38 cellular contexts compared by ENCODE assay signal in the genomic region with DNA sequence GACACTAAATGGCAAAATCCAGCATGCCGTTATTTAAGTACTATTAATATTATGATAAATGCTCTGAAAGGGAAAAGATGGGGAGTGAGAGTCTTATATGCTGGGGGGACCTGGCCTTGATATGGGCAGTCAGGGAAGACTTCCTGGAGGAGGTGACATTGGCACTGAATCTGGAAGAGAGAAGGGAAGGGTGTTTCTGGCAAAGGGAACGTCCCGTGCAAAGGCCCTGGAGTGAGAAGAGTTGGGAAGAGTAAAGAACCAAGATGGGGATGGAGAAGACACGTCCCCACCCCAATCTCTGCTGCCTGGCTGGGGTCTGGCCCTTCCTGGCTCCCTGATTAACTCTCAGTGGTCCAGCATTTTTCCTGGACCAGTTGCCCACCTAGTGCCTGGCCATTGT. TPM values are rescaled to one million over a fixed set of nuclear protein-coding genes. Genes with fewer than 3 reads are reported as not detected.
"Had no signal": no experiment of that assay in that cellular context is flagged by ENCODE, and none has a peak within 500 bp of the region (broad histone marks: within the 10 kb centered on the region; RNA-seq: fewer than 3 reads in every experiment).

No MANE protein-coding gene starts in this region.

- DNase-seq: activated CD4-positive, alpha-beta memory T cell treated with anti-CD3 and anti-CD28 coated beads for 36 hours; activated CD4-positive, alpha-beta T cell treated with anti-CD3 and anti-CD28 coated beads for 36 hours; activated CD4-positive, alpha-beta T cell treated with anti-CD3 and anti-CD28 coated beads, Interleukin-2, amount 10 ng/mL, durations not matched to agents 24 days and 14 days; activated CD4-positive, CD25-positive, alpha-beta regulatory T cell; activated CD4-positive, CD25-positive, alpha-beta regulatory T cell treated with anti-CD3 and anti-CD28 coated beads, Interleukin-2, amount 50 U/mL, for 72 hours; activated CD8-positive, alpha-beta memory T cell treated with anti-CD3 and anti-CD28 coated beads, Interleukin-2, amount 10 ng/mL, durations not matched to agents 7 days and 5 days; activated CD8-positive, alpha-beta memory T cell treated with anti-CD3 and anti-CD28 coated beads, Interleukin-2, amount 50 U/mL, for 4 hours; activated CD8-positive, alpha-beta T cell treated with anti-CD3 and anti-CD28 coated beads, Interleukin-2, amount 10 ng/mL, durations not matched to agents 7 days and 5 days; activated gamma-delta T cell; activated naive CD4-positive, alpha-beta T cell; activated naive CD4-positive, alpha-beta T cell treated with anti-CD3 and anti-CD28 coated beads, Interleukin-2, amount 10 ng/mL, durations not matched to agents 7 days and 5 days; activated naive CD8-positive, alpha-beta T cell treated with anti-CD3 and anti-CD28 coated beads, Interleukin-2, amount 10 ng/mL, durations not matched to agents 7 days and 5 days; activated T-cell treated with anti-CD3 and anti-CD28 coated beads, Interleukin-2, amount 50 U/mL, for 1 hour; activated T-cell treated with anti-CD3 and anti-CD28 coated beads, Interleukin-2, amount 50 U/mL, for 48 hours; central memory CD4-positive, alpha-beta T cell; cerebellar nuclear complex; colonic mucosa; effector CD8-positive, alpha-beta T cell; esophagus squamous epithelium; foreskin melanocyte; T-helper 2 cell had no signal

- H3K9me3 ChIP-seq: colonic mucosa had no signal

- ATAC-seq: activated CD4-positive, alpha-beta T cell treated with anti-CD3 and anti-CD28 coated beads for 36 hours; activated CD8-positive, alpha-beta memory T cell treated with anti-CD3 and anti-CD28 coated beads, Interleukin-2, amount 10 ng/mL, durations not matched to agents 7 days and 5 days; activated CD8-positive, alpha-beta T cell treated with anti-CD3 and anti-CD28 coated beads, Interleukin-2, amount 10 ng/mL, durations not matched to agents 7 days and 5 days; activated naive CD4-positive, alpha-beta T cell treated with anti-CD3 and anti-CD28 coated beads, Interleukin-2, amount 50 U/mL, for 72 hours; gastroesophageal sphincter had no signal

- H3K36me3 ChIP-seq: ascending aorta, breast epithelium, cardiac muscle cell, colonic mucosa, esophagus squamous epithelium, gastroesophageal sphincter had no signal

- H3K27me3 ChIP-seq: breast epithelium, cardiac muscle cell, colonic mucosa had no signal

- H3K4me3 Mint-ChIP-seq: activated CD4-positive, alpha-beta memory T cell treated with anti-CD3 and anti-CD28 coated beads for 36 hours; activated CD4-positive, alpha-beta T cell treated with anti-CD3 and anti-CD28 coated beads for 36 hours; activated CD4-positive, alpha-beta T cell treated with anti-CD3 and anti-CD28 coated beads, Interleukin-2, amount 10 ng/mL, durations not matched to agents 24 days and 14 days; activated CD8-positive, alpha-beta memory T cell treated with anti-CD3 and anti-CD28 coated beads, Interleukin-2, amount 10 ng/mL, durations not matched to agents 7 days and 5 days; activated CD8-positive, alpha-beta T cell treated with anti-CD3 and anti-CD28 coated beads, Interleukin-2, amount 10 ng/mL, durations not matched to agents 7 days and 5 days; activated naive CD4-positive, alpha-beta T cell treated with anti-CD3 and anti-CD28 coated beads, Interleukin-2, amount 10 ng/mL, durations not matched to agents 7 days and 5 days; activated naive CD8-positive, alpha-beta T cell treated with anti-CD3 and anti-CD28 coated beads, Interleukin-2, amount 10 ng/mL, durations not matched to agents 7 days and 5 days; activated T-helper 1 cell treated with anti-CD3 and anti-CD28 coated beads, Interleukin-12 subunit alpha, Interleukin-12 subunit beta, Interleukin-2, Interleukin-4 antibody, amounts not matched to agents 30 ng/mL and 10 ng/mL and 1 ng/mL, durations not matched to agents 14 hours and 24 hours and 36 hours had no signal

- H3K9me3 Mint-ChIP-seq: activated CD4-positive, alpha-beta T cell treated with anti-CD3 and anti-CD28 coated beads, Interleukin-2, amount 10 ng/mL, durations not matched to agents 24 days and 14 days; activated naive CD4-positive, alpha-beta T cell treated with anti-CD3 and anti-CD28 coated beads, Interleukin-2, amount 50 U/mL, for 72 hours had no signal

- FAIRE-seq: endometrium, endothelial cell of umbilical vein had no signal

- H3K27ac Mint-ChIP-seq: activated CD4-positive, alpha-beta memory T cell treated with anti-CD3 and anti-CD28 coated beads for 36 hours; activated CD4-positive, alpha-beta T cell treated with anti-CD3 and anti-CD28 coated beads for 36 hours; activated CD4-positive, alpha-beta T cell treated with anti-CD3 and anti-CD28 coated beads, Interleukin-2, amount 10 ng/mL, durations not matched to agents 24 days and 14 days; activated CD8-positive, alpha-beta memory T cell treated with anti-CD3 and anti-CD28 coated beads, Interleukin-2, amount 10 ng/mL, durations not matched to agents 7 days and 5 days; activated CD8-positive, alpha-beta T cell treated with anti-CD3 and anti-CD28 coated beads, Interleukin-2, amount 10 ng/mL, durations not matched to agents 7 days and 5 days; activated naive CD4-positive, alpha-beta T cell treated with anti-CD3 and anti-CD28 coated beads, Interleukin-2, amount 10 ng/mL, durations not matched to agents 7 days and 5 days; activated naive CD4-positive, alpha-beta T cell treated with anti-CD3 and anti-CD28 coated beads, Interleukin-2, amount 50 U/mL, for 72 hours; activated naive CD8-positive, alpha-beta T cell treated with anti-CD3 and anti-CD28 coated beads, Interleukin-2, amount 10 ng/mL, durations not matched to agents 7 days and 5 days; activated T-helper 1 cell treated with anti-CD3 and anti-CD28 coated beads, Interleukin-12 subunit alpha, Interleukin-12 subunit beta, Interleukin-2, Interleukin-4 antibody, amounts not matched to agents 30 ng/mL and 10 ng/mL and 1 ng/mL, durations not matched to agents 14 hours and 24 hours and 36 hours had no signal

- H3K27ac ChIP-seq: ascending aorta, breast epithelium, cardiac muscle cell, colonic mucosa, epithelial cell of prostate, esophagus squamous epithelium, gastroesophageal sphincter had no signal

- H3K4me1 Mint-ChIP-seq: activated CD4-positive, alpha-beta T cell treated with anti-CD3 and anti-CD28 coated beads for 36 hours had no signal

- H3K4me3 ChIP-seq: ascending aorta, breast epithelium, cardiac muscle cell, colonic mucosa, esophagus squamous epithelium, gastroesophageal sphincter had no signal

- H3K27me3 Mint-ChIP-seq: activated CD4-positive, alpha-beta memory T cell treated with anti-CD3 and anti-CD28 coated beads for 36 hours; activated CD4-positive, alpha-beta T cell treated with anti-CD3 and anti-CD28 coated beads for 36 hours had no signal

- H3K36me3 Mint-ChIP-seq: activated CD4-positive, alpha-beta memory T cell treated with anti-CD3 and anti-CD28 coated beads for 36 hours; activated CD8-positive, alpha-beta memory T cell treated with anti-CD3 and anti-CD28 coated beads, Interleukin-2, amount 10 ng/mL, durations not matched to agents 7 days and 5 days; activated naive CD8-positive, alpha-beta T cell treated with anti-CD3 and anti-CD28 coated beads, Interleukin-2, amount 10 ng/mL, durations not matched to agents 7 days and 5 days; brain had no signal

RNA-seq across cellular contexts. Expression of gene GRIFIN, which starts 5.0 kb away (rescaled TPM):
- total RNA-seq: activated CD4-positive, alpha-beta memory T cell treated with anti-CD3 and anti-CD28 coated beads for 36 hours; activated CD4-positive, alpha-beta T cell treated with anti-CD3 and anti-CD28 coated beads for 36 hours; activated CD4-positive, alpha-beta T cell treated with anti-CD3 and anti-CD28 coated beads, Interleukin-2, amount 10 ng/mL, durations not matched to agents 24 days and 14 days; activated CD8-positive, alpha-beta memory T cell treated with anti-CD3 and anti-CD28 coated beads for 36 hours; activated CD8-positive, alpha-beta memory T cell treated with anti-CD3 and anti-CD28 coated beads, Interleukin-2, amount 10 ng/mL, durations not matched to agents 7 days and 5 days; activated CD8-positive, alpha-beta T cell treated with anti-CD3 and anti-CD28 coated beads, Interleukin-2, amount 10 ng/mL, durations not matched to agents 7 days and 5 days; activated naive CD4-positive, alpha-beta T cell treated with anti-CD3 and anti-CD28 coated beads, Interleukin-2, amount 50 U/mL, for 72 hours; activated naive CD8-positive, alpha-beta T cell treated with anti-CD3 and anti-CD28 coated beads, Interleukin-2, amount 10 ng/mL, durations not matched to agents 7 days and 5 days; activated T-helper 1 cell treated with anti-CD3 and anti-CD28 coated beads, Interleukin-12 subunit alpha, Interleukin-12 subunit beta, Interleukin-2, Interleukin-4 antibody, amounts not matched to agents 30 ng/mL and 10 ng/mL and 1 ng/mL, durations not matched to agents 14 hours and 24 hours and 36 hours; ascending aorta; breast epithelium; cardiac muscle cell; colonic mucosa; dermis microvascular lymphatic vessel endothelial cell; endothelial cell of umbilical vein; esophagus squamous epithelium; fibroblast of lung; fibroblast of villous mesenchyme; gastroesophageal sphincter; glomerular endothelial cell; T-helper 1 cell treated with Interleukin-12 subunit alpha and Interleukin-12 subunit beta and Interleukin-4 antibody, amounts not matched to agents 30 ng/mL and 1 ng/mL, for 36 hours had no signal
- polyA plus RNA-seq: cardiac muscle cell, endothelial cell of umbilical vein, esophagus, fibroblast of lung had no signal
